ENCODE assay signal across 8 cellular contexts in genomic region chr19:49983645-49984229, GRCh38. TPM values are rescaled to one million over a fixed set of nuclear protein-coding genes. Genes with fewer than 3 reads are reported as not detected.
DNase-seq lines count a peak whose midpoint lies in the region; TF ChIP-seq lines count a peak whose summit lies in the region.

No MANE protein-coding gene starts in this region.

- peaks cover 29% of the 10 kb centered on the region for H3K36me3 ChIP-seq in NT2/D1 (ENCODE audit: insufficient read depth, insufficient read length, low read length)
- H3K36me3 ChIP-seq in esophagus squamous epithelium: peaks cover 7 to 90% (median 9%) of the 10 kb centered on the region in 3 donors
- H3K36me3 ChIP-seq in neural progenitor cell: no peaks in the 10 kb centered on the region
- no peaks in the 10 kb centered on the region for H3K36me3 ChIP-seq in testis (ENCODE audit: low read depth, missing control alignments)

- DNase-seq in AML-193 (lab: John Stamatoyannopoulos, UW) (peak; percentile 46 to 64), HCEC 1CT (peak; percentile 38), NT2/D1 (ENCODE audit: low read depth, low spot score) (peak; percentile 1), esophagus squamous epithelium (lab: John Stamatoyannopoulos, UW) (no peak), neural progenitor cell (ENCODE audit: low spot score) (peak; percentile 74), testis (peak; percentile 82), putamen (ENCODE audit: low spot score) (no peak)
- DNase-seq in activated CD8-positive, alpha-beta memory T cell treated with anti-CD3 and anti-CD28 coated beads, Interleukin-2, amount 50 U/mL, for 24 hours (ENCODE audit: extremely low read depth): peak; percentile 55

- H3K9ac ChIP-seq in NT2/D1 (ENCODE audit: insufficient read length, low read depth) (no peak overlapping the region), neural progenitor cell (no peak overlapping the region)

- peaks cover 2% of the 10 kb centered on the region for H3K4me1 ChIP-seq in NT2/D1 (ENCODE audit: insufficient read depth, insufficient read length)
- H3K4me1 ChIP-seq in esophagus squamous epithelium: no peaks in the 10 kb centered on the region
- no peaks in the 10 kb centered on the region for H3K4me1 ChIP-seq in neural progenitor cell
- no peaks in the 10 kb centered on the region for H3K4me1 ChIP-seq in testis

- H3K27me3 ChIP-seq in NT2/D1 (ENCODE audit: insufficient read depth, insufficient read length) (no peaks in the 10 kb centered on the region), esophagus squamous epithelium (no peaks in the 10 kb centered on the region), neural progenitor cell (no peaks in the 10 kb centered on the region), testis (no peaks in the 10 kb centered on the region)

- no peak overlapping the region for H2AFZ ChIP-seq in neural progenitor cell (replicated peaks)

- peaks cover 11% of the 10 kb centered on the region for H3K36me3 Mint-ChIP-seq in neural progenitor cell

- H3K79me2 ChIP-seq in neural progenitor cell (ENCODE audit: low read depth): no peaks in the 10 kb centered on the region

- H3K27me3 Mint-ChIP-seq in neural progenitor cell (ENCODE audit: insufficient read depth, low read depth): peaks cover 12% of the 10 kb centered on the region

- H3K4me1 Mint-ChIP-seq in neural progenitor cell: peaks cover 4% of the 10 kb centered on the region

- intact Hi-C loops in esophagus squamous epithelium (cut with DNase I): no loop called here
- intact Hi-C loops in testis (cut with DNase I; ENCODE audit: low total_unique reads): loop anchor here (5.0 kb wide), 1 partner anchor 41 kb away; no protein-coding TSS in a partner anchor

- H3K27ac Mint-ChIP-seq in neural progenitor cell: no peak overlapping the region

- TF ChIP-seq CTCF in esophagus squamous epithelium (IDR thresholded peaks at IDR 0.05): peak; percentile 73 to 88 (median 81)
- TF ChIP-seq CTCF in neural progenitor cell (IDR thresholded peaks at IDR 0.05): peak; percentile 97
- TF ChIP-seq CTCF in testis (IDR thresholded peaks at IDR 0.05): peak; percentile 86 to 92 (median 91)

- H3K27ac ChIP-seq in esophagus squamous epithelium: no peak overlapping the region
- H3K27ac ChIP-seq in neural progenitor cell: no peak overlapping the region
- no peak overlapping the region for H3K27ac ChIP-seq in testis

- no peaks in the 10 kb centered on the region for H3K9me3 ChIP-seq in NT2/D1 (ENCODE audit: insufficient read depth, low read length)
- no peaks in the 10 kb centered on the region for H3K9me3 ChIP-seq in esophagus squamous epithelium
- H3K9me3 ChIP-seq in neural progenitor cell (ENCODE audit: low read depth): no peaks in the 10 kb centered on the region
- H3K9me3 ChIP-seq in testis: no peaks in the 10 kb centered on the region

- H3K4me2 ChIP-seq in neural progenitor cell: no peak overlapping the region

- H4K20me1 ChIP-seq in neural progenitor cell (ENCODE audit: low read depth): peaks cover 30% of the 10 kb centered on the region

- no peak overlapping the region for H3K4me3 Mint-ChIP-seq in neural progenitor cell

- TF ChIP-seq POLR2A in esophagus squamous epithelium (IDR thresholded peaks at IDR 0.05) (no peak), testis (IDR thresholded peaks at IDR 0.05) (no peak)

- H3K4me3 ChIP-seq in NT2/D1 (ENCODE audit: insufficient read length, low read depth): no peak overlapping the region
- no peak overlapping the region for H3K4me3 ChIP-seq in esophagus squamous epithelium
- H3K4me3 ChIP-seq in neural progenitor cell: no peak overlapping the region
- H3K4me3 ChIP-seq in testis: no peak overlapping the region

- H3F3A ChIP-seq in neural progenitor cell (ENCODE audit: low read depth): peaks cover 7% of the 10 kb centered on the region

- WGBS in esophagus squamous epithelium, 2 donors: 41 to 43% methylated on average over 9 to 10 of the region's 10 CpGs
- WGBS in testis, 2 donors: 49 to 60% methylated on average over 10 of the region's 10 CpGs

- no peaks in the 10 kb centered on the region for H3K9me3 Mint-ChIP-seq in neural progenitor cell

RNA-seq across cellular contexts. Expression of gene SIGLEC11, which starts 22.8 kb away (rescaled TPM):
- total RNA-seq in esophagus squamous epithelium: under 1 TPM in 1 of 4 donors, not detected in 3; 0.38 TPM
- not detected in 2 replicates for total RNA-seq in neural progenitor cell (ENCODE audit: low replicate concordance)
- 1 to 10 TPM; 6.0 to 8.5 TPM for total RNA-seq in testis
- 5.8 TPM for polyA plus RNA-seq in testis (ENCODE audit: insufficient read depth, low read depth, low replicate concordance)

RNA-seq across cellular contexts. Expression of gene VRK3, which starts 41.4 kb away (rescaled TPM):
- total RNA-seq in esophagus squamous epithelium (10 to 100 TPM; 12.7 to 26.1 (median 20.9) TPM), neural progenitor cell (ENCODE audit: low replicate concordance) (21.6 and 48.0 TPM in 2 replicates), testis (100 to 1,000 TPM; 143 to 237 TPM)
- 375 TPM for polyA plus RNA-seq in testis (ENCODE audit: insufficient read depth, low read depth, low replicate concordance)

RNA-seq across cellular contexts. Expression of gene ZNF473, which starts 42.1 kb away (rescaled TPM):
- total RNA-seq in esophagus squamous epithelium (10 to 100 TPM in 1 of 4 donors, 1 to 10 TPM in 3; 3.6 to 14.9 (median 4.5) TPM), neural progenitor cell (ENCODE audit: low replicate concordance) (9.7 and 14.7 TPM in 2 replicates), testis (10 to 100 TPM; 77.7 to 92.8 TPM)
- polyA plus RNA-seq in testis (ENCODE audit: insufficient read depth, low read depth, low replicate concordance): 106 TPM

RNA-seq across cellular contexts. Expression of gene NUP62, which starts 54.4 kb away (rescaled TPM):
- 10 to 100 TPM; 34.5 to 40.1 (median 34.9) TPM for total RNA-seq in esophagus squamous epithelium
- 48.2 and 83.8 TPM in 2 replicates for total RNA-seq in neural progenitor cell (ENCODE audit: low replicate concordance)
- 100 to 1,000 TPM in 1 of 2 donors, 10 to 100 TPM in 1; 78.4 to 112 TPM for total RNA-seq in testis
- 135 TPM for polyA plus RNA-seq in testis (ENCODE audit: insufficient read depth, low read depth, low replicate concordance)

RNA-seq across cellular contexts. Expression of gene ATF5, which starts 54.7 kb away (rescaled TPM):
- total RNA-seq in esophagus squamous epithelium (1 to 10 TPM; 3.3 to 9.7 (median 8.2) TPM), neural progenitor cell (ENCODE audit: low replicate concordance) (1.6 and 10.6 TPM in 2 replicates), testis (10 to 100 TPM; 31.3 to 38.5 TPM)
- 64.5 TPM for polyA plus RNA-seq in testis (ENCODE audit: insufficient read depth, low read depth, low replicate concordance)

Comparison
In these comparisons a context has a peak if more than half of its experiments do, and no peak if none do; other contexts are left out.
1. DNase-seq: peak in AML-193 (2 of 2), HCEC 1CT (single experiment), NT2/D1 (single experiment), activated CD8-positive, alpha-beta memory T cell treated with anti-CD3 and anti-CD28 coated beads, Interleukin-2, amount 50 U/mL, for 24 hours (single experiment), neural progenitor cell (single experiment) and testis (single experiment); none in esophagus squamous epithelium (single experiment) and putamen (single experiment).
2. Peak in every context shown above with its lines, with median percentiles within 50 percentile points of each other: CTCF ChIP-seq.